ENCODE assay signal across 1 cellular context in genomic region chr16:89561195-89562026, GRCh38.
TF ChIP-seq lines count a peak whose summit lies in the region.

No MANE protein-coding gene starts in this region.

TF ChIP-seq in HepG2, 621 proteins besides CTCF, POLR2A, EP300 and RAD21 (continued from another document and continues in another):
- TF ChIP-seq, protein P1, sequence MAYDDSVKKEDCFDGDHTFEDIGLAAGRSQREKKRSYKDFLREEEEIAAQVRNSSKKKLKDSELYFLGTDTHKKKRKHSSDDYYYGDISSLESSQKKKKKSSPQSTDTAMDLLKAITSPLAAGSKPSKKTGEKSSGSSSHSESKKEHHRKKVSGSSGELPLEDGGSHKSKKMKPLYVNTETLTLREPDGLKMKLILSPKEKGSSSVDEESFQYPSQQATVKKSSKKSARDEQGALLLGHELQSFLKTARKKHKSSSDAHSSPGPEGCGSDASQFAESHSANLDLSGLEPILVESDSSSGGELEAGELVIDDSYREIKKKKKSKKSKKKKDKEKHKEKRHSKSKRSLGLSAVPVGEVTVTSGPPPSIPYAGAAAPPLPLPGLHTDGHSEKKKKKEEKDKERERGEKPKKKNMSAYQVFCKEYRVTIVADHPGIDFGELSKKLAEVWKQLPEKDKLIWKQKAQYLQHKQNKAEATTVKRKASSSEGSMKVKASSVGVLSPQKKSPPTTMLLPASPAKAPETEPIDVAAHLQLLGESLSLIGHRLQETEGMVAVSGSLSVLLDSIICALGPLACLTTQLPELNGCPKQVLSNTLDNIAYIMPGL (CRISPR knock-in tag; IDR thresholded peaks at IDR 0.05; ENCODE audit: borderline replicate concordance in 1 of 2, low read depth in 1 of 2): peak in 1 of 2 experiments; percentile 1; a peak in 1 of 4 replicates
- TF ChIP-seq, protein P2, sequence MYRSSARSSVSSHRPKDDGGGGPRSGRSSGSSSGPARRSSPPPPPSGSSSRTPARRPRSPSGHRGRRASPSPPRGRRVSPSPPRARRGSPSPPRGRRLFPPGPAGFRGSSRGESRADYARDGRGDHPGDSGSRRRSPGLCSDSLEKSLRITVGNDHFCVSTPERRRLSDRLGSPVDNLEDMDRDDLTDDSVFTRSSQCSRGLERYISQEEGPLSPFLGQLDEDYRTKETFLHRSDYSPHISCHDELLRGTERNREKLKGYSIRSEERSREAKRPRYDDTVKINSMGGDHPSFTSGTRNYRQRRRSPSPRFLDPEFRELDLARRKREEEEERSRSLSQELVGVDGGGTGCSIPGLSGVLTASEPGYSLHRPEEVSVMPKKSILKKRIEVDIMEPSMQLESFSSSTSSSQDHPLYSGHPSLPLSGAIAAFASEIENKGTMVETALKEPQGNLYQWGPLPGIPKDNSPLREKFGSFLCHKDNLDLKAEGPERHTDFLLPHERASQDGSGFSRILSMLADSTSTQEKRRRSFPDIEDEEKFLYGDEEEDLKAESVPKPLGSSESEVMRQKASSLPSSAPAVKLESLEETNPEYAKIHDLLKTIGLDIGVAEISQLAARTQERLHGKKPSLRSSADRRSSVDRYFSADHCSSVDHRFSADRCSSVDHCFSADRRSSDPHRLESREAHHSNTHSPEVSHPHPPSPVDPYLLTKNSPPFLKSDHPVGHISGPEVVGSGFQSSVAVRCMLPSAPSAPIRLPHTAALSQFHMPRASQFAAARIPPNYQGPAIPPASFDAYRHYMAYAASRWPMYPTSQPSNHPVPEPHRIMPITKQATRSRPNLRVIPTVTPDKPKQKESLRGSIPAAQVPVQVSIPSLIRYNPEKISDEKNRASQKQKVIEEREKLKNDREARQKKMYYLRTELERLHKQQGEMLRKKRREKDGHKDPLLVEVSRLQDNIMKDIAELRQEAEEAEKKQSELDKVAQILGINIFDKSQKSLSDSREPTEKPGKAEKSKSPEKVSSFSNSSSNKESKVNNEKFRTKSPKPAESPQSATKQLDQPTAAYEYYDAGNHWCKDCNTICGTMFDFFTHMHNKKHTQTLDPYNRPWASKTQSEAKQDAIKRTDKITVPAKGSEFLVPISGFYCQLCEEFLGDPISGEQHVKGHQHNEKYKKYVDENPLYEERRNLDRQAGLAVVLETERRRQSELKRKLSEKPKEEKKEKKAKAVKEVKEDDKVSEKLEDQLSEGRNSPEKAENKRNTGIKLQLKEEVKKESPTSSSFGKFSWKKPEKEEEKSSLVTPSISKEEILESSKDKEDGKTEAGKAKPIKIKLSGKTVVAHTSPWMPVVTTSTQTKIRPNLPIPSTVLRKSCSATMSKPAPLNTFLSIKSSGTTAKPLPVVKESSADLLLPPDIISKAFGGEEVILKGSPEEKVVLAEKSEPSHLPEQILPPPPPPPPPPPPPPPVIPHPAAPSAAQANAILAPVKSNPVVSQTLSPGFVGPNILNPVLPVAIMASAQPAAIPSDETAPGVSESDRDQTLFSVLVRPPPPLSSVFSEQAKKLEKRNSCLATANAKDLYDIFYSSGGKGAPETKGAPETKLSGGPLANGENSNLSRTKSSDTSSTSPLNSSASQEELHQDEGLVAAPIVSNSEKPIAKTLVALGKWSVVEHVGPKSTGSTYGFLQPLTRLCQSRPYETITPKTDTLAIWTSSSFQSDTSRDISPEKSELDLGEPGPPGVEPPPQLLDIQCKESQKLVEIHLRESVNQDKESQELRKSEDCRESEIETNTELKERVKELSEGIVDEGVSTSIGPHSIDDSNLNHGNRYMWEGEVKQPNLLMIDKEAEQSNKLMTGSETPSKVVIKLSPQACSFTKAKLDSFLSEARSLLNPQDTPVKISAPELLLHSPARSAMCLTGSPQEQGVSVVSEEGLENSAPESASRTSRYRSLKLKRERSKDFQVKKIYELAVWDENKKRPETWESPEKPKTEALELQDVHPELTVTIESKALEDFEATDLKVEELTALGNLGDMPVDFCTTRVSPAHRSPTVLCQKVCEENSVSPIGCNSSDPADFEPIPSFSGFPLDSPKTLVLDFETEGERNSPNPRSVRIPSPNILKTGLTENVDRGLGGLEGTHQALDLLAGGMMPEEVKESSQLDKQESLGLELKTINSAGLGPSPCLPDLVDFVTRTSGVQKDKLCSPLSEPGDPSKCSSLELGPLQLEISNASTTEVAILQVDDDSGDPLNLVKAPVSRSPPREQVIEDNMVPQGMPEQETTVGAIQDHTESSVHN (CRISPR knock-in tag; IDR thresholded peaks at IDR 0.05): no peak; the same call in 1 of the 2 replicates
- TF ChIP-seq PITX1 (CRISPR knock-in tag; IDR thresholded peaks at IDR 0.05): no peak; the same call in 1 of the 2 replicates
- TF ChIP-seq RXRA (CRISPR knock-in tag; IDR thresholded peaks at IDR 0.05): no peak
- no peak for TF ChIP-seq KLF13 (CRISPR knock-in tag; IDR thresholded peaks at IDR 0.05)
- no peak for TF ChIP-seq ZMYM4 (CRISPR knock-in tag; IDR thresholded peaks at IDR 0.05)
- TF ChIP-seq FOSL1 (CRISPR knock-in tag; IDR thresholded peaks at IDR 0.05; ENCODE audit: borderline replicate concordance): no peak
- no peak for TF ChIP-seq CREM (IDR thresholded peaks at IDR 0.05)
- no peak for TF ChIP-seq CREM (CRISPR knock-in tag; IDR thresholded peaks at IDR 0.05)
- TF ChIP-seq ZNF687 (CRISPR knock-in tag; IDR thresholded peaks at IDR 0.05): no peak
- TF ChIP-seq MXI1 (IDR thresholded peaks at IDR 0.05; ENCODE audit: borderline replicate concordance, low read depth, low read length): no peak
- TF ChIP-seq, protein P3, sequence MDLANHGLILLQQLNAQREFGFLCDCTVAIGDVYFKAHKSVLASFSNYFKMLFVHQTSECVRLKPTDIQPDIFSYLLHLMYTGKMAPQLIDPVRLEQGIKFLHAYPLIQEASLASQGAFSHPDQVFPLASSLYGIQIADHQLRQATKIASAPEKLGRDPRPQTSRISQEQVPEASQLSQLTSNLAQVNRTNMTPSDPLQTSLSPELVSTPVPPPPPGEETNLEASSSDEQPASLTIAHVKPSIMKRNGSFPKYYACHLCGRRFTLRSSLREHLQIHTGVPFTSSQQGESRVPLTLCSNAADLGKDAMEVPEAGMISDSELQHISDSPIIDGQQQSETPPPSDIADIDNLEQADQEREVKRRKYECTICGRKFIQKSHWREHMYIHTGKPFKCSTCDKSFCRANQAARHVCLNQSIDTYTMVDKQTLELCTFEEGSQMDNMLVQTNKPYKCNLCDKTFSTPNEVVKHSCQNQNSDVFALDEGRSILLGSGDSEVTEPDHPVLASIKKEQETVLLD (CRISPR knock-in tag; IDR thresholded peaks at IDR 0.05; ENCODE audit: low read depth): no peak
- 0 out of 2 replicates have a peak, but pooled peaks have one; percentile 52 for TF ChIP-seq TMF1 (CRISPR knock-in tag; IDR thresholded peaks at IDR 0.05; ENCODE audit: low read depth)
- no peak for TF ChIP-seq ZNF138 (CRISPR knock-in tag; IDR thresholded peaks at IDR 0.05; ENCODE audit: low read depth)
- no peak for TF ChIP-seq SNRNP70 (IDR thresholded peaks at IDR 0.05; ENCODE audit: low read depth, low read length)
- no peak for TF ChIP-seq MLLT10 (CRISPR knock-in tag; IDR thresholded peaks at IDR 0.05)
- no peak for TF ChIP-seq THAP11 (CRISPR knock-in tag; IDR thresholded peaks at IDR 0.05)
- TF ChIP-seq ZNF576 (CRISPR knock-in tag; IDR thresholded peaks at IDR 0.05): no peak
- no peak for TF ChIP-seq CEBPG (CRISPR knock-in tag; IDR thresholded peaks at IDR 0.05)
- TF ChIP-seq, protein P4, sequence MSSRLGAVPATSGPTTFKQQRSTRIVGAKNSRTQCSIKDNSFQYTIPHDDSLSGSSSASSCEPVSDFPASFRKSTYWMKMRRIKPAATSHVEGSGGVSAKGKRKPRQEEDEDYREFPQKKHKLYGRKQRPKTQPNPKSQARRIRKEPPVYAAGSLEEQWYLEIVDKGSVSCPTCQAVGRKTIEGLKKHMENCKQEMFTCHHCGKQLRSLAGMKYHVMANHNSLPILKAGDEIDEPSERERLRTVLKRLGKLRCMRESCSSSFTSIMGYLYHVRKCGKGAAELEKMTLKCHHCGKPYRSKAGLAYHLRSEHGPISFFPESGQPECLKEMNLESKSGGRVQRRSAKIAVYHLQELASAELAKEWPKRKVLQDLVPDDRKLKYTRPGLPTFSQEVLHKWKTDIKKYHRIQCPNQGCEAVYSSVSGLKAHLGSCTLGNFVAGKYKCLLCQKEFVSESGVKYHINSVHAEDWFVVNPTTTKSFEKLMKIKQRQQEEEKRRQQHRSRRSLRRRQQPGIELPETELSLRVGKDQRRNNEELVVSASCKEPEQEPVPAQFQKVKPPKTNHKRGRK (CRISPR knock-in tag; IDR thresholded peaks at IDR 0.05): no peak
- TF ChIP-seq PPARG (CRISPR knock-in tag; conservative IDR thresholded peaks at IDR 0.05): no peak
- no peak for TF ChIP-seq ELF4 (CRISPR knock-in tag; IDR thresholded peaks at IDR 0.05; ENCODE audit: borderline replicate concordance)
- no peak for TF ChIP-seq ZFYVE20 (CRISPR knock-in tag; IDR thresholded peaks at IDR 0.05; ENCODE audit: borderline replicate concordance, low read depth)
- no peak for TF ChIP-seq ATF3 (CRISPR knock-in tag; IDR thresholded peaks at IDR 0.05)
- no peak for TF ChIP-seq HOXD1 (CRISPR knock-in tag; IDR thresholded peaks at IDR 0.05)
- TF ChIP-seq, protein P5, sequence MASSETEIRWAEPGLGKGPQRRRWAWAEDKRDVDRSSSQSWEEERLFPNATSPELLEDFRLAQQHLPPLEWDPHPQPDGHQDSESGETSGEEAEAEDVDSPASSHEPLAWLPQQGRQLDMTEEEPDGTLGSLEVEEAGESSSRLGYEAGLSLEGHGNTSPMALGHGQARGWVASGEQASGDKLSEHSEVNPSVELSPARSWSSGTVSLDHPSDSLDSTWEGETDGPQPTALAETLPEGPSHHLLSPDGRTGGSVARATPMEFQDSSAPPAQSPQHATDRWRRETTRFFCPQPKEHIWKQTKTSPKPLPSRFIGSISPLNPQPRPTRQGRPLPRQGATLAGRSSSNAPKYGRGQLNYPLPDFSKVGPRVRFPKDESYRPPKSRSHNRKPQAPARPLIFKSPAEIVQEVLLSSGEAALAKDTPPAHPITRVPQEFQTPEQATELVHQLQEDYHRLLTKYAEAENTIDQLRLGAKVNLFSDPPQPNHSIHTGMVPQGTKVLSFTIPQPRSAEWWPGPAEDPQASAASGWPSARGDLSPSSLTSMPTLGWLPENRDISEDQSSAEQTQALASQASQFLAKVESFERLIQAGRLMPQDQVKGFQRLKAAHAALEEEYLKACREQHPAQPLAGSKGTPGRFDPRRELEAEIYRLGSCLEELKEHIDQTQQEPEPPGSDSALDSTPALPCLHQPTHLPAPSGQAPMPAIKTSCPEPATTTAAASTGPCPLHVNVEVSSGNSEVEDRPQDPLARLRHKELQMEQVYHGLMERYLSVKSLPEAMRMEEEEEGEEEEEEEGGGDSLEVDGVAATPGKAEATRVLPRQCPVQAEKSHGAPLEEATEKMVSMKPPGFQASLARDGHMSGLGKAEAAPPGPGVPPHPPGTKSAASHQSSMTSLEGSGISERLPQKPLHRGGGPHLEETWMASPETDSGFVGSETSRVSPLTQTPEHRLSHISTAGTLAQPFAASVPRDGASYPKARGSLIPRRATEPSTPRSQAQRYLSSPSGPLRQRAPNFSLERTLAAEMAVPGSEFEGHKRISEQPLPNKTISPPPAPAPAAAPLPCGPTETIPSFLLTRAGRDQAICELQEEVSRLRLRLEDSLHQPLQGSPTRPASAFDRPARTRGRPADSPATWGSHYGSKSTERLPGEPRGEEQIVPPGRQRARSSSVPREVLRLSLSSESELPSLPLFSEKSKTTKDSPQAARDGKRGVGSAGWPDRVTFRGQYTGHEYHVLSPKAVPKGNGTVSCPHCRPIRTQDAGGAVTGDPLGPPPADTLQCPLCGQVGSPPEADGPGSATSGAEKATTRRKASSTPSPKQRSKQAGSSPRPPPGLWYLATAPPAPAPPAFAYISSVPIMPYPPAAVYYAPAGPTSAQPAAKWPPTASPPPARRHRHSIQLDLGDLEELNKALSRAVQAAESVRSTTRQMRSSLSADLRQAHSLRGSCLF (CRISPR knock-in tag; IDR thresholded peaks at IDR 0.05; ENCODE audit: borderline replicate concordance): no peak
- 0 out of 2 replicates have a peak, but pooled peaks have one; percentile 4 for TF ChIP-seq ZFP90 (CRISPR knock-in tag; IDR thresholded peaks at IDR 0.05; ENCODE audit: borderline replicate concordance)
- no peak; the same call in 1 of the 2 replicates for TF ChIP-seq MXD1 (CRISPR knock-in tag; IDR thresholded peaks at IDR 0.05)
- TF ChIP-seq U2AF2 (IDR thresholded peaks at IDR 0.05; ENCODE audit: low read depth, low read length): no peak
- 0 out of 2 replicates have a peak, but pooled peaks have one; percentile 21 for TF ChIP-seq ZNF543 (CRISPR knock-in tag; IDR thresholded peaks at IDR 0.05)
- no peak for TF ChIP-seq SYNCRIP (IDR thresholded peaks at IDR 0.05; ENCODE audit: insufficient read depth, low read depth, low read length)
- no peak for TF ChIP-seq ZNF260 (CRISPR knock-in tag; IDR thresholded peaks at IDR 0.05; ENCODE audit: borderline replicate concordance, low read depth)
- peak; percentile 87 for TF ChIP-seq ARID2 (CRISPR knock-in tag; IDR thresholded peaks at IDR 0.05; ENCODE audit: borderline replicate concordance)
- TF ChIP-seq ZNF616 (CRISPR knock-in tag; IDR thresholded peaks at IDR 0.05; ENCODE audit: low read depth): 0 out of 2 replicates have a peak, but pooled peaks have one; percentile 31
- TF ChIP-seq ZNF460 (CRISPR knock-in tag; IDR thresholded peaks at IDR 0.05; ENCODE audit: borderline replicate concordance): no peak
